In genomic region chr18:74963820-74964446, GRCh38 we compare ENCODE assay signal across 1 cellular context.
TF ChIP-seq lines count a peak whose summit lies in the region.

No MANE protein-coding gene starts in this region.

TF ChIP-seq in K562, 482 proteins besides CTCF, POLR2A, EP300 and RAD21 (continued from another document and continues in another):
- TF ChIP-seq, protein P1, sequence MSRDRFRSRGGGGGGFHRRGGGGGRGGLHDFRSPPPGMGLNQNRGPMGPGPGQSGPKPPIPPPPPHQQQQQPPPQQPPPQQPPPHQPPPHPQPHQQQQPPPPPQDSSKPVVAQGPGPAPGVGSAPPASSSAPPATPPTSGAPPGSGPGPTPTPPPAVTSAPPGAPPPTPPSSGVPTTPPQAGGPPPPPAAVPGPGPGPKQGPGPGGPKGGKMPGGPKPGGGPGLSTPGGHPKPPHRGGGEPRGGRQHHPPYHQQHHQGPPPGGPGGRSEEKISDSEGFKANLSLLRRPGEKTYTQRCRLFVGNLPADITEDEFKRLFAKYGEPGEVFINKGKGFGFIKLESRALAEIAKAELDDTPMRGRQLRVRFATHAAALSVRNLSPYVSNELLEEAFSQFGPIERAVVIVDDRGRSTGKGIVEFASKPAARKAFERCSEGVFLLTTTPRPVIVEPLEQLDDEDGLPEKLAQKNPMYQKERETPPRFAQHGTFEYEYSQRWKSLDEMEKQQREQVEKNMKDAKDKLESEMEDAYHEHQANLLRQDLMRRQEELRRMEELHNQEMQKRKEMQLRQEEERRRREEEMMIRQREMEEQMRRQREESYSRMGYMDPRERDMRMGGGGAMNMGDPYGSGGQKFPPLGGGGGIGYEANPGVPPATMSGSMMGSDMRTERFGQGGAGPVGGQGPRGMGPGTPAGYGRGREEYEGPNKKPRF (IDR thresholded peaks at IDR 0.05; ENCODE audit: low read depth, low read length), result no peak
- TF ChIP-seq RAD51 (IDR thresholded peaks at IDR 0.05; ENCODE audit: borderline replicate concordance, low read depth) (peak; percentile 36; the same call in 1 of the 2 replicates), ZNF707 (CRISPR knock-in tag; conservative IDR thresholded peaks at IDR 0.05) (no peak), GATA2 (CRISPR knock-in tag; IDR thresholded peaks at IDR 0.05) (no peak), NR4A1 (CRISPR knock-in tag; IDR thresholded peaks at IDR 0.05) (no peak), NR4A1 (tag; IDR thresholded peaks at IDR 0.05) (no peak), ETS2 (tag; IDR thresholded peaks at IDR 0.05; ENCODE audit: borderline replicate concordance, poor library complexity, severe bottlenecking) (no peak), EGR1 (conservative IDR thresholded peaks at IDR 0.05) (no peak), IRF2 (CRISPR knock-in tag; IDR thresholded peaks at IDR 0.05) (no peak), POLR2AphosphoS2 (IDR thresholded peaks at IDR 0.05; ENCODE audit: low read length) (no peak), MGA (IDR thresholded peaks at IDR 0.05) (no peak), HDAC3 (IDR thresholded peaks at IDR 0.05; ENCODE audit: borderline replicate concordance, partially characterized antibody) (no peak), MEIS2 (IDR thresholded peaks at IDR 0.05; ENCODE audit: partially characterized antibody) (no peak), ARNT (IDR thresholded peaks at IDR 0.05) (no peak), ZNF507 (tag; conservative IDR thresholded peaks at IDR 0.05) (no peak), HES1 (IDR thresholded peaks at IDR 0.05; ENCODE audit: low read depth) (no peak), ZNF551 (CRISPR knock-in tag; IDR thresholded peaks at IDR 0.05) (no peak), ZNF696 (CRISPR knock-in tag; conservative IDR thresholded peaks at IDR 0.05) (no peak), ESRRA (IDR thresholded peaks at IDR 0.05; ENCODE audit: borderline replicate concordance, low read depth) (peak; percentile 60; the same call in 1 of the 2 replicates), SREBF2 (CRISPR knock-in tag; IDR thresholded peaks at IDR 0.05) (no peak), CTCFL (IDR thresholded peaks at IDR 0.05; ENCODE audit: borderline replicate concordance, insufficient read depth, low read depth, low read length, poor library complexity, severe bottlenecking) (peak; percentile 51), ARID1B (IDR thresholded peaks at IDR 0.05) (no peak), SRSF9 (IDR thresholded peaks at IDR 0.05; ENCODE audit: borderline replicate concordance, low read depth, low read length) (no peak), ZNF57 (CRISPR knock-in tag; IDR thresholded peaks at IDR 0.05) (no peak), ARID3A (IDR thresholded peaks at IDR 0.05; ENCODE audit: borderline replicate concordance, low read depth, low read length) (no peak), USF2 (CRISPR knock-in tag; IDR thresholded peaks at IDR 0.05) (peak; percentile 62), ZNF512 (tag; IDR thresholded peaks at IDR 0.05) (no peak), EZH2 (IDR thresholded peaks at IDR 0.05; ENCODE audit: borderline replicate concordance, low read depth, low read length) (no peak), BHLHE40 (IDR thresholded peaks at IDR 0.05; ENCODE audit: low read length) (peak; percentile 60; the same call in 1 of the 2 replicates)
- TF ChIP-seq, protein P2, sequence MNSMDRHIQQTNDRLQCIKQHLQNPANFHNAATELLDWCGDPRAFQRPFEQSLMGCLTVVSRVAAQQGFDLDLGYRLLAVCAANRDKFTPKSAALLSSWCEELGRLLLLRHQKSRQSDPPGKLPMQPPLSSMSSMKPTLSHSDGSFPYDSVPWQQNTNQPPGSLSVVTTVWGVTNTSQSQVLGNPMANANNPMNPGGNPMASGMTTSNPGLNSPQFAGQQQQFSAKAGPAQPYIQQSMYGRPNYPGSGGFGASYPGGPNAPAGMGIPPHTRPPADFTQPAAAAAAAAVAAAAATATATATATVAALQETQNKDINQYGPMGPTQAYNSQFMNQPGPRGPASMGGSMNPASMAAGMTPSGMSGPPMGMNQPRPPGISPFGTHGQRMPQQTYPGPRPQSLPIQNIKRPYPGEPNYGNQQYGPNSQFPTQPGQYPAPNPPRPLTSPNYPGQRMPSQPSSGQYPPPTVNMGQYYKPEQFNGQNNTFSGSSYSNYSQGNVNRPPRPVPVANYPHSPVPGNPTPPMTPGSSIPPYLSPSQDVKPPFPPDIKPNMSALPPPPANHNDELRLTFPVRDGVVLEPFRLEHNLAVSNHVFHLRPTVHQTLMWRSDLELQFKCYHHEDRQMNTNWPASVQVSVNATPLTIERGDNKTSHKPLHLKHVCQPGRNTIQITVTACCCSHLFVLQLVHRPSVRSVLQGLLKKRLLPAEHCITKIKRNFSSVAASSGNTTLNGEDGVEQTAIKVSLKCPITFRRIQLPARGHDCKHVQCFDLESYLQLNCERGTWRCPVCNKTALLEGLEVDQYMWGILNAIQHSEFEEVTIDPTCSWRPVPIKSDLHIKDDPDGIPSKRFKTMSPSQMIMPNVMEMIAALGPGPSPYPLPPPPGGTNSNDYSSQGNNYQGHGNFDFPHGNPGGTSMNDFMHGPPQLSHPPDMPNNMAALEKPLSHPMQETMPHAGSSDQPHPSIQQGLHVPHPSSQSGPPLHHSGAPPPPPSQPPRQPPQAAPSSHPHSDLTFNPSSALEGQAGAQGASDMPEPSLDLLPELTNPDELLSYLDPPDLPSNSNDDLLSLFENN (IDR thresholded peaks at IDR 0.05; ENCODE audit: low read depth in 2 of 2, low read length in 2 of 2), result no peak
- TF ChIP-seq, protein P3, sequence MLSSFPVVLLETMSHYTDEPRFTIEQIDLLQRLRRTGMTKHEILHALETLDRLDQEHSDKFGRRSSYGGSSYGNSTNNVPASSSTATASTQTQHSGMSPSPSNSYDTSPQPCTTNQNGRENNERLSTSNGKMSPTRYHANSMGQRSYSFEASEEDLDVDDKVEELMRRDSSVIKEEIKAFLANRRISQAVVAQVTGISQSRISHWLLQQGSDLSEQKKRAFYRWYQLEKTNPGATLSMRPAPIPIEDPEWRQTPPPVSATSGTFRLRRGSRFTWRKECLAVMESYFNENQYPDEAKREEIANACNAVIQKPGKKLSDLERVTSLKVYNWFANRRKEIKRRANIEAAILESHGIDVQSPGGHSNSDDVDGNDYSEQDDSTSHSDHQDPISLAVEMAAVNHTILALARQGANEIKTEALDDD (IDR thresholded peaks at IDR 0.05), result no peak
